In the genomic region with DNA sequence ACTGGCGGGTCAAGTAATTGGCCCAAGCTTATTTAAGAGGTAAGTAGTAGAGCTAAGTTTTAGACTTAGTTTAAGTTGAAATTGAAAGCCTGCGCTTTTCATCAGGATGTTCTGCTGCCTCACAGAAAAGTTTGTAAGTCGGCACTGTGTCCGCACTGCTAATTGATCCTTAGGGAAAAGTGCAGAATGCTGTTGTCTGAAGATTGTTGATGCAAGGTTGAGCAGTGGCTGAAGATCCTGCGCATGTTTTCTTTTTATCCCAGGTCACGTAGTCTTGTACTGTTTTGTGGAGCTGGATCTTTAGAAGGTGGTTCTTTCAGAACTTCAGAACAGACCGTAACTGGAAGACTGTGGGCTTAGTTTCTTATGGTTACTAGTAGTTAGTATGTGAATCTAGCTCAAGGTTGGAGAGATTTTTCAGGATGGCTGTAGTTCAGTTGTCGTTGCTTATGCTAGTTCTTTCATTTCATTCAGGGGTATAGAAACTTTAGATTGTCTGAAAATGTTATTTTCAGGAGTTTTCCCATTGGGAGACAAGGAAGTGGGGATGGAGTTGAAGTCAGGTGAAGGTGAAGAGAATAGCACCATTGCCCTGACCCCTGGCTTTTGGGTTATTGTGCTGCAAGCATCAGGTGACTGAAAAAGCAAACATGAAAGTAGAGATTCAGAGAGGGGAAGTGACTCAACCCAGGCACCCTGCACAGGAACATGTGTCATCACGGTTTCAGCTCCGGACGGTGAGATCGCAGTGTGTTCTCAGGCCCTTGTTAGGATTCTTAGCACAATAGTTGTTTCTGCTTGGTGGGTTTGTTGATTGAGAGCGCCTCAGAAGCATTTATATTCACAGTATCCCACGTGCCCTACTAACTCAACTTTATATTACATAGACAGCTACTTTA, we compare ENCODE assay signal across 8 cellular contexts. TPM values are rescaled to one million over a fixed set of nuclear protein-coding genes. Genes with fewer than 3 reads are reported as not detected.
DNase-seq lines count a peak whose midpoint lies in the region; ATAC-seq and TF ChIP-seq lines count a peak whose summit lies in the region.

No MANE protein-coding gene starts in this region.

- H3K27me3 Mint-ChIP-seq in CD8-positive, alpha-beta memory T cell, result no peaks in the 10 kb centered on the region

- peak overlapping the region; percentile 10 to 78 (median 66) for H3K4me3 Mint-ChIP-seq in CD8-positive, alpha-beta memory T cell

- H3K27me3 ChIP-seq in CD8-positive, alpha-beta memory T cell (ENCODE audit: insufficient read depth, low read length, poor library complexity, severe bottlenecking), result no peaks in the 10 kb centered on the region
- no peaks in the 10 kb centered on the region for H3K27me3 ChIP-seq in SK-N-SH (ENCODE audit: insufficient read depth)

- H3K9me2 ChIP-seq in SK-N-SH, result no peaks in the 10 kb centered on the region

- TF ChIP-seq CTCF in SK-N-SH (IDR thresholded peaks at IDR 0.05), result peak; percentile 21; the same call in 1 of the 2 replicates

- no peak for TF ChIP-seq RAD21 in SK-N-SH (IDR thresholded peaks at IDR 0.05; ENCODE audit: low read length)

- peaks cover 27% of the 10 kb centered on the region for H3K4me1 ChIP-seq in CD8-positive, alpha-beta memory T cell (ENCODE audit: insufficient read depth, low read length)
- peaks cover 7 to 31% of the 10 kb centered on the region in 2 experiments for H3K4me1 ChIP-seq in SK-N-SH (ENCODE audit: control insufficient read depth in 1 of 2, insufficient read depth in 2 of 2, low read depth in 1 of 2, low read length in 1 of 2)

- peaks cover 91% of the 10 kb centered on the region for H3K79me2 ChIP-seq in SK-N-SH (ENCODE audit: insufficient read depth)

- no peaks in the 10 kb centered on the region for H3K36me3 ChIP-seq in CD8-positive, alpha-beta memory T cell (ENCODE audit: insufficient read depth, low read length)
- no peaks in the 10 kb centered on the region for H3K36me3 ChIP-seq in SK-N-SH (replicated peaks in 1 of 2; ENCODE audit: control insufficient read depth in 1 of 2, insufficient read depth in 2 of 2, low read length in 1 of 2)

- peak overlapping the region; percentile 11 for H3K4me3 ChIP-seq in CD8-positive, alpha-beta memory T cell (ENCODE audit: low read length)
- H3K4me3 ChIP-seq in SK-N-SH (ENCODE audit: low read depth in 2 of 2, low read length in 1 of 2), result no peak overlapping the region; a peak in 1 of 4 replicates

- CTCF ChIA-PET in CD8-positive, alpha-beta memory T cell (lab: Charles Lee), result interaction anchor here (0.8 to 6.6 kb wide), 13 partner anchors 8 to 428 kb away, joined by 3 to 79 read pairs (median 4); partner anchors contain the start of gene AKAP13
- CTCF ChIA-PET in SK-N-SH (lab: Yijun Ruan, JAX), result interaction anchor here (0.9 to 2.4 kb wide), 4 partner anchors 73 to 117 kb away, joined by 3 to 6 read pairs (median 4); no protein-coding TSS in a partner anchor

- H3K27ac ChIP-seq in CD8-positive, alpha-beta memory T cell (ENCODE audit: low read depth, low read length), result no peak overlapping the region
- H3K27ac ChIP-seq in SK-N-SH (ENCODE audit: low read depth in 2 of 2, low read length in 1 of 2), result peak overlapping the region; percentile 6 to 91

- ATAC-seq in GM19463 (IDR thresholded peaks at IDR 0.05; ENCODE audit: unreplicated experiment) (peak; percentile 99), HG03521 (IDR thresholded peaks at IDR 0.05; ENCODE audit: unreplicated experiment) (peak; percentile 96)
- peak; percentile 96 to 98 for ATAC-seq in activated naive CD4-positive, alpha-beta T cell treated with anti-CD3 and anti-CD28 coated beads, Interleukin-2, amount 50 U/mL, for 72 hours

- POLR2A ChIA-PET in CD8-positive, alpha-beta memory T cell (lab: Charles Lee), result interaction anchor here (0.7 to 1.1 kb wide), 4 partner anchors 12 to 123 kb away, joined by 3 to 5 read pairs (median 4); no protein-coding TSS in a partner anchor
- POLR2A ChIA-PET in SK-N-SH (lab: Yijun Ruan, JAX), result no interaction called here

- H3F3A ChIP-seq in SK-N-SH (replicated peaks; ENCODE audit: insufficient read depth), result peaks cover 17% of the 10 kb centered on the region

- H3K9ac ChIP-seq in SK-N-SH, result peak overlapping the region; percentile 37; the same call in 1 of the 2 replicates

- H3K36me3 Mint-ChIP-seq in CD8-positive, alpha-beta memory T cell, result peaks cover 0 to 4% (median 1%) of the 10 kb centered on the region in 3 donors
- peaks cover 10 to 22% of the 10 kb centered on the region in 2 donors for H3K36me3 Mint-ChIP-seq in activated naive CD4-positive, alpha-beta T cell treated with anti-CD3 and anti-CD28 coated beads, Interleukin-2, amount 50 U/mL, for 72 hours

- no peaks in the 10 kb centered on the region for H3K9me3 ChIP-seq in CD8-positive, alpha-beta memory T cell (ENCODE audit: low read length)
- H3K9me3 ChIP-seq in SK-N-SH, result no peaks in the 10 kb centered on the region

- peak in 1 of 2 experiments; percentile 65; a peak in 1 of 4 replicates for TF ChIP-seq EP300 in SK-N-SH (IDR thresholded peaks at IDR 0.05; ENCODE audit: borderline replicate concordance in 1 of 2, low read depth in 1 of 2, low read length in 1 of 2)

- WGBS in SK-N-SH (ENCODE audit: low lambda C conversion rate), result 48% methylated on average over 14 of the region's 14 CpGs

- no peak overlapping the region; the same call in 1 of the 2 replicates for H2AFZ ChIP-seq in SK-N-SH (ENCODE audit: low read depth)

- no peaks in the 10 kb centered on the region for H3K9me3 Mint-ChIP-seq in CD8-positive, alpha-beta memory T cell
- H3K9me3 Mint-ChIP-seq in activated naive CD4-positive, alpha-beta T cell treated with anti-CD3 and anti-CD28 coated beads, Interleukin-2, amount 50 U/mL, for 72 hours, result peaks cover 5 to 10% of the 10 kb centered on the region in 2 donors

- peak overlapping the region; percentile 48 for H3K4me2 ChIP-seq in SK-N-SH

- H4K20me1 ChIP-seq in SK-N-SH (ENCODE audit: insufficient read depth), result no peaks in the 10 kb centered on the region; the same call in 1 of the 2 replicates

- DNase-seq in CD8-positive, alpha-beta memory T cell, result peak; percentile 42 to 80 (median 47)
- DNase-seq in SK-N-SH (peak; percentile 27), hepatic stellate cell (ENCODE audit: low spot score) (peak; percentile 77), COR-L47 (lab: John Stamatoyannopoulos, UW) (no peak)
- peak; percentile 66 to 73 for DNase-seq in activated naive CD4-positive, alpha-beta T cell treated with anti-CD3 and anti-CD28 coated beads, Interleukin-2, amount 50 U/mL, for 72 hours (ENCODE audit: low spot score in 2 of 2)
- peak; percentile 82 for DNase-seq in stimulated activated CD4-positive, alpha-beta T cell treated with anti-CD3 and anti-CD28 coated beads, Interleukin-15, amount 100 ng/mL, for 24 hours

- peak overlapping the region; percentile 80 to 92 (median 85) for H3K27ac Mint-ChIP-seq in CD8-positive, alpha-beta memory T cell
- H3K27ac Mint-ChIP-seq in activated naive CD4-positive, alpha-beta T cell treated with anti-CD3 and anti-CD28 coated beads, Interleukin-2, amount 50 U/mL, for 72 hours, result peak overlapping the region; percentile 69 to 74

- H3K4me1 Mint-ChIP-seq in CD8-positive, alpha-beta memory T cell, result peaks cover 53 to 83% (median 77%) of the 10 kb centered on the region in 3 donors

TF ChIP-seq in SK-N-SH, 30 proteins besides CTCF, POLR2A, EP300 and RAD21 (continues in another document):
- TF ChIP-seq FOXJ3 (CRISPR knock-in tag; IDR thresholded peaks at IDR 0.05) (no peak), YY1 (IDR thresholded peaks at IDR 0.05; ENCODE audit: low read depth) (no peak), RCOR1 (IDR thresholded peaks at IDR 0.05; ENCODE audit: low read length) (no peak), POLR2AphosphoS5 (IDR thresholded peaks at IDR 0.05; ENCODE audit: low read depth, low read length) (peak; percentile 49; the same call in 1 of the 2 replicates), GABPA (IDR thresholded peaks at IDR 0.05; ENCODE audit: low read depth) (no peak), GATA2 (CRISPR knock-in tag; IDR thresholded peaks at IDR 0.05) (no peak), FOSL2 (IDR thresholded peaks at IDR 0.05; ENCODE audit: borderline replicate concordance, low read depth) (peak; percentile 94), SMC3 (IDR thresholded peaks at IDR 0.05; ENCODE audit: low read depth, low read length) (no peak), RFX5 (IDR thresholded peaks at IDR 0.05; ENCODE audit: low read length) (no peak), USF1 (IDR thresholded peaks at IDR 0.05; ENCODE audit: borderline replicate concordance, low read depth) (peak; percentile 71; the same call in 1 of the 2 replicates), MXI1 (IDR thresholded peaks at IDR 0.05; ENCODE audit: low read depth, low read length) (no peak)
- TF ChIP-seq, protein P1, sequence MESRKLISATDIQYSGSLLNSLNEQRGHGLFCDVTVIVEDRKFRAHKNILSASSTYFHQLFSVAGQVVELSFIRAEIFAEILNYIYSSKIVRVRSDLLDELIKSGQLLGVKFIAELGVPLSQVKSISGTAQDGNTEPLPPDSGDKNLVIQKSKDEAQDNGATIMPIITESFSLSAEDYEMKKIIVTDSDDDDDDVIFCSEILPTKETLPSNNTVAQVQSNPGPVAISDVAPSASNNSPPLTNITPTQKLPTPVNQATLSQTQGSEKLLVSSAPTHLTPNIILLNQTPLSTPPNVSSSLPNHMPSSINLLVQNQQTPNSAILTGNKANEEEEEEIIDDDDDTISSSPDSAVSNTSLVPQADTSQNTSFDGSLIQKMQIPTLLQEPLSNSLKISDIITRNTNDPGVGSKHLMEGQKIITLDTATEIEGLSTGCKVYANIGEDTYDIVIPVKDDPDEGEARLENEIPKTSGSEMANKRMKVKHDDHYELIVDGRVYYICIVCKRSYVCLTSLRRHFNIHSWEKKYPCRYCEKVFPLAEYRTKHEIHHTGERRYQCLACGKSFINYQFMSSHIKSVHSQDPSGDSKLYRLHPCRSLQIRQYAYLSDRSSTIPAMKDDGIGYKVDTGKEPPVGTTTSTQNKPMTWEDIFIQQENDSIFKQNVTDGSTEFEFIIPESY (IDR thresholded peaks at IDR 0.05; ENCODE audit: borderline replicate concordance, low read depth), result no peak

RNA-seq across cellular contexts. Expression of gene AKAP13, which starts 32.8 kb away (rescaled TPM):
- 100 to 1,000 TPM; 109 to 113 TPM for total RNA-seq in CD8-positive, alpha-beta memory T cell
- 234 TPM for polyA plus RNA-seq in CD8-positive, alpha-beta memory T cell
- 6.7 and 8.4 TPM in 2 replicates for polyA plus RNA-seq in SK-N-SH (2012; rRNA removed)
- polyA plus RNA-seq in SK-N-SH (2012; cell fraction: cytosol; rRNA removed), result 4.2 and 4.7 TPM in 2 replicates
- 33.8 and 50.9 TPM in 2 replicates for polyA plus RNA-seq in SK-N-SH (2012; cell fraction: nucleus; rRNA removed)
- total RNA-seq in activated naive CD4-positive, alpha-beta T cell treated with anti-CD3 and anti-CD28 coated beads, Interleukin-2, amount 50 U/mL, for 72 hours, result 100 to 1,000 TPM; 105 to 106 TPM
